Comparison of ENCODE assay signal across 7 cellular contexts in the genomic region with DNA sequence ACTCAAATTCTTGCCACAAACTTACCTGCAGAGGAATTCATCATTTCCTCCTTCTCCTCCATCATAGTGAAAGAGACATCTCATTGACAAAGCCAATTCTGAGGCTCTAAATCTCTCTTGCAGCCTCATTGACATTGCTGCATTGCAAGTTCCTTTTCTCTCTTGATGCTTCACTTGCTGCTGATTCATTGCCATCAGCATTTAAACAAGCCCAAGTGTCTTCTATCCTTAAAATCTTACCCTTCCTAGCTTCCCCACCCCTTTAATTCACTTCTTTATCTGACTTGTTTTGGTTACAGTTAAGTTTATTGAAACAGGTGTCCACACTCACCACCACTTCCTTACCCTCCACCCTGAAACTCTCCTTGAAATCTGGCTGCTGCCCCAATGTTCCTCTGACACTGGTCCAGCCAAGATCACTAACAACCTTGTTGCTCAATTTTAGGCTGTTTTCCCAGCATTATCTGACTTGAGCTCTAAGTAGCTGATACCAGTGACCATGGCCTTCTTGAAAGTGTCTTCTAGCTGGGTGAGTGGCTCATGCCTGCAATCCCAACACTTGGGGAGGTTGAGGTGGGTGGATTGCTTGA.
DNase-seq lines count a peak whose midpoint lies in the region; ATAC-seq and TF ChIP-seq lines count a peak whose summit lies in the region.
"Not testable (repeated sequence)": the region's sequence is repeated elsewhere in the genome, so short reads cannot be mapped to it uniquely, and the experiment has no call there.

No MANE protein-coding gene starts in this region.

- not testable (repeated sequence) for H3K4me3 ChIP-seq in fibroblast of lung (replicated peaks in 1 of 4; ENCODE audit: control extremely low read depth in 1 of 4, insufficient read depth in 1 of 4, low read depth in 3 of 4, low read length in 4 of 4)

- POLR2A ChIA-PET in naive thymus-derived CD8-positive, alpha-beta T cell (lab: Charles Lee): interaction anchor here (0.7 to 2.7 kb wide), 3 partner anchors 29 to 86 kb away, joined by 3 to 10 read pairs (median 3); a partner anchor contains a TSS

- TF ChIP-seq CTCF in fibroblast of lung (conservative IDR thresholded peaks at IDR 0.05 in 1 of 2, IDR thresholded peaks at IDR 0.05 in 1 of 2; ENCODE audit: low read depth in 1 of 2, low read length in 2 of 2): not testable (repeated sequence)

- H3K4me1 Mint-ChIP-seq in activated T-cell treated with anti-CD3 and anti-CD28 coated beads, Interleukin-2, amount 50 U/mL, for 4 hours (ENCODE audit: low read depth): peaks cover 34% of the 10 kb centered on the region
- H3K4me1 Mint-ChIP-seq in naive thymus-derived CD8-positive, alpha-beta T cell: peaks cover 35 to 59% (median 50%) of the 10 kb centered on the region in 4 donors

- not testable (repeated sequence) for H3K36me3 Mint-ChIP-seq in activated T-cell treated with anti-CD3 and anti-CD28 coated beads, Interleukin-2, amount 50 U/mL, for 4 hours (ENCODE audit: insufficient read depth); naive thymus-derived CD8-positive, alpha-beta T cell

- not testable (repeated sequence) for H3K4me1 ChIP-seq in fibroblast of lung (ENCODE audit: control insufficient read depth, extremely low read depth, insufficient read depth, low read length)

- peak overlapping the region; percentile 25 for H3K4me3 Mint-ChIP-seq in activated T-cell treated with anti-CD3 and anti-CD28 coated beads, Interleukin-2, amount 50 U/mL, for 4 hours
- H3K4me3 Mint-ChIP-seq in naive thymus-derived CD8-positive, alpha-beta T cell: peak overlapping the region in 8 of 10 donors; percentile 11 to 81 (median 68)

- ATAC-seq in GM18519 (IDR thresholded peaks at IDR 0.05; ENCODE audit: low FRiP score, unreplicated experiment) (peak; percentile 25), GM21423 (IDR thresholded peaks at IDR 0.05; ENCODE audit: unreplicated experiment) (peak; percentile 43), HG02970 (IDR thresholded peaks at IDR 0.05; ENCODE audit: low FRiP score, unreplicated experiment) (peak; percentile 25), HG03558 (IDR thresholded peaks at IDR 0.05; ENCODE audit: extremely low read depth, unreplicated experiment) (peak; percentile 22)
- ATAC-seq in activated T-cell treated with anti-CD3 and anti-CD28 coated beads, Interleukin-2, amount 50 U/mL, for 4 hours: peak; percentile 88 to 91
- peak; percentile 82 to 92 for ATAC-seq in naive thymus-derived CD8-positive, alpha-beta T cell

- not testable (repeated sequence) for H2AFZ ChIP-seq in fibroblast of lung (ENCODE audit: low read length)

- not testable (repeated sequence) for H3K36me3 ChIP-seq in fibroblast of lung (ENCODE audit: control insufficient read depth, insufficient read depth, low read length)

- not testable (repeated sequence) for H3K27me3 ChIP-seq in fibroblast of lung (ENCODE audit: control insufficient read depth, insufficient read depth, low read length)

- not testable (repeated sequence) for H3K4me2 ChIP-seq in fibroblast of lung (ENCODE audit: extremely low read depth, insufficient read depth, low read length)

- H3K9ac ChIP-seq in fibroblast of lung (ENCODE audit: insufficient read depth, low read length): not testable (repeated sequence)

- not testable (repeated sequence) for DNase-seq in activated T-cell treated with anti-CD3 and anti-CD28 coated beads, Interleukin-2, amount 50 U/mL, for 4 hours
- peak; percentile 29 to 79 for DNase-seq in fibroblast of lung (ENCODE audit: low read depth in 2 of 2)
- DNase-seq in naive thymus-derived CD8-positive, alpha-beta T cell: peak in 3 of 10 donors; percentile 28 to 52 (median 49)

- not testable (repeated sequence) for H3K27me3 Mint-ChIP-seq in activated T-cell treated with anti-CD3 and anti-CD28 coated beads, Interleukin-2, amount 50 U/mL, for 4 hours (ENCODE audit: low read depth); naive thymus-derived CD8-positive, alpha-beta T cell

- not testable (repeated sequence) for H3K9me3 Mint-ChIP-seq in activated T-cell treated with anti-CD3 and anti-CD28 coated beads, Interleukin-2, amount 50 U/mL, for 4 hours; naive thymus-derived CD8-positive, alpha-beta T cell

- not testable (repeated sequence) for H3K27ac ChIP-seq in fibroblast of lung (ENCODE audit: insufficient read depth, low read length)

- not testable (repeated sequence) for H3K9me3 ChIP-seq in fibroblast of lung (ENCODE audit: control insufficient read depth, insufficient read depth, low read depth, low read length)

- H3K27ac Mint-ChIP-seq in naive thymus-derived CD8-positive, alpha-beta T cell: peak overlapping the region; percentile 68 to 90 (median 82)

- not testable (repeated sequence) for H3K79me2 ChIP-seq in fibroblast of lung (ENCODE audit: control insufficient read depth, insufficient read depth, low read length)

- H4K20me1 ChIP-seq in fibroblast of lung (ENCODE audit: control insufficient read depth, extremely low read depth, insufficient read depth, low read length): not testable (repeated sequence)

Comparison
In these comparisons a context has a peak if more than half of its experiments do, and no peak if none do; other contexts are left out.
1. ATAC-seq: peak in every context shown above with its lines; median percentile 90 in activated T-cell treated with anti-CD3 and anti-CD28 coated beads, Interleukin-2, amount 50 U/mL, for 4 hours; 87 in naive thymus-derived CD8-positive, alpha-beta T cell; 43 in GM21423; 25 in GM18519; 25 in HG02970; 22 in HG03558.